1 cellular context compared by ENCODE assay signal in genomic region chr17:50258647-50259483, GRCh38.
TF ChIP-seq lines count a peak whose summit lies in the region.

No MANE protein-coding gene starts in this region.

TF ChIP-seq in HepG2, 621 proteins besides CTCF, POLR2A, EP300 and RAD21:
- TF ChIP-seq TOPORS (CRISPR knock-in tag; IDR thresholded peaks at IDR 0.05): no peak
- peak; percentile 91 for TF ChIP-seq ZNF768 (CRISPR knock-in tag; IDR thresholded peaks at IDR 0.05)
- TF ChIP-seq CSRNP2 (CRISPR knock-in tag; conservative IDR thresholded peaks at IDR 0.05; ENCODE audit: low read depth): no peak
- TF ChIP-seq ZNF710 (CRISPR knock-in tag; IDR thresholded peaks at IDR 0.05; ENCODE audit: borderline replicate concordance): no peak
- no peak for TF ChIP-seq ZNF792 (CRISPR knock-in tag; IDR thresholded peaks at IDR 0.05)
- TF ChIP-seq MED13 (CRISPR knock-in tag; IDR thresholded peaks at IDR 0.05): no peak
- TF ChIP-seq, protein P1, sequence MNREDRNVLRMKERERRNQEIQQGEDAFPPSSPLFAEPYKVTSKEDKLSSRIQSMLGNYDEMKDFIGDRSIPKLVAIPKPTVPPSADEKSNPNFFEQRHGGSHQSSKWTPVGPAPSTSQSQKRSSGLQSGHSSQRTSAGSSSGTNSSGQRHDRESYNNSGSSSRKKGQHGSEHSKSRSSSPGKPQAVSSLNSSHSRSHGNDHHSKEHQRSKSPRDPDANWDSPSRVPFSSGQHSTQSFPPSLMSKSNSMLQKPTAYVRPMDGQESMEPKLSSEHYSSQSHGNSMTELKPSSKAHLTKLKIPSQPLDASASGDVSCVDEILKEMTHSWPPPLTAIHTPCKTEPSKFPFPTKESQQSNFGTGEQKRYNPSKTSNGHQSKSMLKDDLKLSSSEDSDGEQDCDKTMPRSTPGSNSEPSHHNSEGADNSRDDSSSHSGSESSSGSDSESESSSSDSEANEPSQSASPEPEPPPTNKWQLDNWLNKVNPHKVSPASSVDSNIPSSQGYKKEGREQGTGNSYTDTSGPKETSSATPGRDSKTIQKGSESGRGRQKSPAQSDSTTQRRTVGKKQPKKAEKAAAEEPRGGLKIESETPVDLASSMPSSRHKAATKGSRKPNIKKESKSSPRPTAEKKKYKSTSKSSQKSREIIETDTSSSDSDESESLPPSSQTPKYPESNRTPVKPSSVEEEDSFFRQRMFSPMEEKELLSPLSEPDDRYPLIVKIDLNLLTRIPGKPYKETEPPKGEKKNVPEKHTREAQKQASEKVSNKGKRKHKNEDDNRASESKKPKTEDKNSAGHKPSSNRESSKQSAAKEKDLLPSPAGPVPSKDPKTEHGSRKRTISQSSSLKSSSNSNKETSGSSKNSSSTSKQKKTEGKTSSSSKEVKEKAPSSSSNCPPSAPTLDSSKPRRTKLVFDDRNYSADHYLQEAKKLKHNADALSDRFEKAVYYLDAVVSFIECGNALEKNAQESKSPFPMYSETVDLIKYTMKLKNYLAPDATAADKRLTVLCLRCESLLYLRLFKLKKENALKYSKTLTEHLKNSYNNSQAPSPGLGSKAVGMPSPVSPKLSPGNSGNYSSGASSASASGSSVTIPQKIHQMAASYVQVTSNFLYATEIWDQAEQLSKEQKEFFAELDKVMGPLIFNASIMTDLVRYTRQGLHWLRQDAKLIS (CRISPR knock-in tag; IDR thresholded peaks at IDR 0.05): no peak
- TF ChIP-seq ZNF629 (CRISPR knock-in tag; conservative IDR thresholded peaks at IDR 0.05): peak; percentile 82
- TF ChIP-seq ARHGAP35 (CRISPR knock-in tag; IDR thresholded peaks at IDR 0.05; ENCODE audit: borderline replicate concordance): no peak
- TF ChIP-seq, protein P2, sequence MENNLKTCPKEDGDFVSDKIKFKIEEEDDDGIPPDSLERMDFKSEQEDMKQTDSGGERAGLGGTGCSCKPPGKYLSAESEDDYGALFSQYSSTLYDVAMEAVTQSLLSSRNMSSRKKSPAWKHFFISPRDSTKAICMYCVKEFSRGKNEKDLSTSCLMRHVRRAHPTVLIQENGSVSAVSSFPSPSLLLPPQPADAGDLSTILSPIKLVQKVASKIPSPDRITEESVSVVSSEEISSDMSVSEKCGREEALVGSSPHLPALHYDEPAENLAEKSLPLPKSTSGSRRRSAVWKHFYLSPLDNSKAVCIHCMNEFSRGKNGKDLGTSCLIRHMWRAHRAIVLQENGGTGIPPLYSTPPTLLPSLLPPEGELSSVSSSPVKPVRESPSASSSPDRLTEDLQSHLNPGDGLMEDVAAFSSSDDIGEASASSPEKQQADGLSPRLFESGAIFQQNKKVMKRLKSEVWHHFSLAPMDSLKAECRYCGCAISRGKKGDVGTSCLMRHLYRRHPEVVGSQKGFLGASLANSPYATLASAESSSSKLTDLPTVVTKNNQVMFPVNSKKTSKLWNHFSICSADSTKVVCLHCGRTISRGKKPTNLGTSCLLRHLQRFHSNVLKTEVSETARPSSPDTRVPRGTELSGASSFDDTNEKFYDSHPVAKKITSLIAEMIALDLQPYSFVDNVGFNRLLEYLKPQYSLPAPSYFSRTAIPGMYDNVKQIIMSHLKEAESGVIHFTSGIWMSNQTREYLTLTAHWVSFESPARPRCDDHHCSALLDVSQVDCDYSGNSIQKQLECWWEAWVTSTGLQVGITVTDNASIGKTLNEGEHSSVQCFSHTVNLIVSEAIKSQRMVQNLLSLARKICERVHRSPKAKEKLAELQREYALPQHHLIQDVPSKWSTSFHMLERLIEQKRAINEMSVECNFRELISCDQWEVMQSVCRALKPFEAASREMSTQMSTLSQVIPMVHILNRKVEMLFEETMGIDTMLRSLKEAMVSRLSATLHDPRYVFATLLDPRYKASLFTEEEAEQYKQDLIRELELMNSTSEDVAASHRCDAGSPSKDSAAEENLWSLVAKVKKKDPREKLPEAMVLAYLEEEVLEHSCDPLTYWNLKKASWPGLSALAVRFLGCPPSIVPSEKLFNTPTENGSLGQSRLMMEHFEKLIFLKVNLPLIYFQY (CRISPR knock-in tag; IDR thresholded peaks at IDR 0.05; ENCODE audit: borderline replicate concordance): no peak
